In the genomic region with DNA sequence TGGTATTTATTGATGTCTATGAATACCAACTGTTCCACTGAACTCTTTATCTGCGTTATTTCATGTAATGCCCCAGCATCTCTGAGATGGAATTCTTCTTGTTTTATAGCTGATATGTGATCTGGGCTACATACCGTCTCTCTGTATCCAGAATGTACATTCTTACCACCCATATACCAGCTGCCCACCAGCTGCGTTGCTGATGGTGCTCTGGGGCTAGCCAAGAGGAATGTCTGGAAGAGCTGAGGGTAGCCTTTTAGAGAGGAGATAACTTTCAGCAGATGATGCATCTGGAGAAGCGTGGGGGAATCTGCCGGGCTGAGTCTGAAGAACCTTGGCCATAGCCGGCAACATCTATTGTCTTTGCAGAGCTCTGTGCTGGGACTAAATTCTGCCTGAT, we compare ENCODE assay signal across 25 cellular contexts.
"Had no signal": no experiment of that assay in that cellular context is flagged by ENCODE, and none has a peak within 500 bp of the region (broad histone marks: within the 10 kb centered on the region; RNA-seq: fewer than 3 reads in every experiment).

No MANE protein-coding gene starts in this region.

- H3K27me3 ChIP-seq: heart right ventricle, hepatocyte, neutrophil, right lobe of liver, stomach, testis, thyroid gland, transverse colon, upper lobe of right lung had no signal

- H3K4me3 ChIP-seq: heart right ventricle, hepatocyte, lung, psoas muscle, right lobe of liver, skin epidermis, stomach, testis, thyroid gland, transverse colon, upper lobe of right lung had no signal

- H3K27ac ChIP-seq: hepatocyte, neutrophil, parathyroid adenoma, psoas muscle, right lobe of liver, skin epidermis, stomach, testis, transverse colon, upper lobe of right lung had no signal

- H3K36me3 ChIP-seq: neutrophil, right lobe of liver, stomach, thyroid gland, transverse colon, upper lobe of right lung had no signal

- H3K9ac ChIP-seq: parathyroid adenoma had no signal

- H3K9me3 ChIP-seq: heart right ventricle, neutrophil, psoas muscle, right lobe of liver, stomach, testis, thyroid gland, transverse colon, upper lobe of right lung had no signal

- H3K4me2 ChIP-seq: hepatocyte had no signal

- H3K79me2 ChIP-seq: hepatocyte, parathyroid adenoma had no signal

- H3K4me1 ChIP-seq: parathyroid adenoma, psoas muscle, right lobe of liver, testis, transverse colon had no signal

- ATAC-seq: left lobe of liver; naive thymus-derived CD4-positive, alpha-beta T cell; natural killer cell treated with Interleukin-12 subunit alpha and Interleukin-12 subunit beta and Interleukin-15 and Interleukin-18, amount 100 ng/mL, for 72 hours; psoas muscle; right lobe of liver; stimulated activated naive B cell treated with anti-CD40 and anti-IgM and Interleukin-4, amounts not matched to agents 10 μg/mL and 1 μg/mL and 100 μg/mL, for 72 hours; stimulated activated naive CD8-positive, alpha-beta T cell treated with anti-CD3 and anti-CD28 coated beads, Interleukin-15, Interleukin-2, amounts not matched to agents 100 U/mL and 50 U/mL, for 24 hours; upper lobe of right lung had no signal

- H2AFZ ChIP-seq: hepatocyte, parathyroid adenoma had no signal

- DNase-seq: heart right ventricle; islet precursor cell; mesendoderm; naive thymus-derived CD4-positive, alpha-beta T cell; occipital lobe; psoas muscle; right lobe of liver; stimulated activated CD4-positive, alpha-beta T cell treated with anti-CD3 and anti-CD28 coated beads, Interleukin-12 subunit alpha, Interleukin-12 subunit beta, amount 100 ng/mL, for 4 hours; stimulated activated CD4-positive, alpha-beta T cell treated with anti-CD3 and anti-CD28 coated beads, Interleukin-15, amount 100 ng/mL, for 24 hours; stimulated activated CD4-positive, alpha-beta T cell treated with anti-CD3 and anti-CD28 coated beads, Interleukin-2, amount 100 ng/mL, for 24 hours; stimulated activated CD4-positive, alpha-beta T cell treated with anti-CD3 and anti-CD28 coated beads, Interleukin-4, amount 100 ng/mL, for 1 hour; stimulated activated naive B cell treated with anti-CD40 and anti-IgM and Interleukin-4, amounts not matched to agents 10 μg/mL and 1 μg/mL and 100 μg/mL, for 72 hours; stimulated activated naive CD8-positive, alpha-beta T cell treated with anti-CD3 and anti-CD28 coated beads, Interleukin-15, Interleukin-2, amounts not matched to agents 100 U/mL and 50 U/mL, for 24 hours; stomach; testis; thyroid gland; transverse colon; upper lobe of right lung had no signal
